Comparison of ENCODE assay signal across 8 cellular contexts in genomic region chr1:149811890-149812829, GRCh38. TPM values are rescaled to one million over a fixed set of nuclear protein-coding genes. Genes with fewer than 3 reads are reported as not detected.
DNase-seq lines count a peak whose midpoint lies in the region; ATAC-seq and TF ChIP-seq lines count a peak whose summit lies in the region.
"Not testable (repeated sequence)": the region's sequence is repeated elsewhere in the genome, so short reads cannot be mapped to it uniquely, and the experiment has no call there.

No MANE protein-coding gene starts in this region.

- not testable (repeated sequence) for H3K27me3 Mint-ChIP-seq in activated naive CD4-positive, alpha-beta T cell treated with anti-CD3 and anti-CD28 coated beads, Interleukin-2, amount 50 U/mL, for 24 hours

- H3K4me3 Mint-ChIP-seq in activated naive CD4-positive, alpha-beta T cell treated with anti-CD3 and anti-CD28 coated beads, Interleukin-2, amount 50 U/mL, for 24 hours: peak overlapping the region; percentile 95

- H3K79me2 ChIP-seq in osteoblast (ENCODE audit: insufficient read depth, low read length): not testable (repeated sequence)

- not testable (repeated sequence) for H3K9me3 ChIP-seq in SK-N-MC (ENCODE audit: low read depth, low read length); osteoblast (ENCODE audit: low read depth, low read length)

- H3K9me3 Mint-ChIP-seq in activated naive CD4-positive, alpha-beta T cell treated with anti-CD3 and anti-CD28 coated beads, Interleukin-2, amount 50 U/mL, for 24 hours: not testable (repeated sequence)

- peak overlapping the region; percentile 81 for H3K27ac ChIP-seq in SK-N-MC
- H3K27ac ChIP-seq in osteoblast (ENCODE audit: low read depth, low read length): peak overlapping the region; percentile 51
- peak overlapping the region; percentile 61 for H3K27ac ChIP-seq in temporal lobe (ENCODE audit: low read depth, low read length)

- H3K27me3 ChIP-seq in osteoblast (ENCODE audit: insufficient read depth, low read length): not testable (repeated sequence)

- DNase-seq in GM04504 (ENCODE audit: low read depth) (peak; percentile 79), NCI-H1092 (lab: John Stamatoyannopoulos, UW) (peak; percentile 93), SK-N-MC (ENCODE audit: low read depth, low spot score) (peak; percentile 92), glomerular visceral epithelial cell (ENCODE audit: extremely low spot score) (peak; percentile 94), osteoblast (ENCODE audit: insufficient read length, low spot score, missing footprints) (peak; percentile 53)

- not testable (repeated sequence) for H4K20me1 ChIP-seq in osteoblast (ENCODE audit: insufficient read depth, low read length)

- not testable (repeated sequence) for H3K36me3 ChIP-seq in SK-N-MC (ENCODE audit: insufficient read depth, low read length); osteoblast (ENCODE audit: insufficient read depth, low read length)

- peak overlapping the region; percentile 72 for H3K4me3 ChIP-seq in SK-N-MC
- H3K4me3 ChIP-seq in osteoblast (ENCODE audit: insufficient read depth, low read length): peak overlapping the region; percentile 62

- ATAC-seq in HG02610 (IDR thresholded peaks at IDR 0.05; ENCODE audit: unreplicated experiment): peak; percentile 84

- H3K4me1 Mint-ChIP-seq in activated naive CD4-positive, alpha-beta T cell treated with anti-CD3 and anti-CD28 coated beads, Interleukin-2, amount 50 U/mL, for 24 hours: not testable (repeated sequence)

- not testable (repeated sequence) for H3K9ac ChIP-seq in SK-N-MC (ENCODE audit: insufficient read length)

- not testable (repeated sequence) for TF ChIP-seq CTCF in osteoblast (IDR thresholded peaks at IDR 0.05; ENCODE audit: extremely low read depth, low read depth, low read length)

- not testable (repeated sequence) for H3K36me3 Mint-ChIP-seq in activated naive CD4-positive, alpha-beta T cell treated with anti-CD3 and anti-CD28 coated beads, Interleukin-2, amount 50 U/mL, for 24 hours

- H3K4me1 ChIP-seq in osteoblast (ENCODE audit: insufficient read depth, low read length): not testable (repeated sequence)

- peak overlapping the region; percentile 97 for H3K27ac Mint-ChIP-seq in activated naive CD4-positive, alpha-beta T cell treated with anti-CD3 and anti-CD28 coated beads, Interleukin-2, amount 50 U/mL, for 24 hours

- H2AFZ ChIP-seq in osteoblast (ENCODE audit: low read length): peak overlapping the region; percentile 74

- H3K4me2 ChIP-seq in osteoblast (ENCODE audit: insufficient read depth, low read length): peak overlapping the region; percentile 74

RNA-seq across cellular contexts. Expression of gene FCGR1A, which starts 29.7 kb away (rescaled TPM):
- total RNA-seq in osteoblast (0.59 TPM in 1 of 2 replicates, not detected in the other), temporal lobe (2.7 TPM)

Comparison
In these comparisons a context has a peak if more than half of its experiments do, and no peak if none do; other contexts are left out.
1. Peak in every context shown above with its lines: DNase-seq, ATAC-seq, H3K4me3 ChIP-seq and H3K27ac ChIP-seq.